Comparison of ENCODE assay signal across 2 cellular contexts in the genomic region with DNA sequence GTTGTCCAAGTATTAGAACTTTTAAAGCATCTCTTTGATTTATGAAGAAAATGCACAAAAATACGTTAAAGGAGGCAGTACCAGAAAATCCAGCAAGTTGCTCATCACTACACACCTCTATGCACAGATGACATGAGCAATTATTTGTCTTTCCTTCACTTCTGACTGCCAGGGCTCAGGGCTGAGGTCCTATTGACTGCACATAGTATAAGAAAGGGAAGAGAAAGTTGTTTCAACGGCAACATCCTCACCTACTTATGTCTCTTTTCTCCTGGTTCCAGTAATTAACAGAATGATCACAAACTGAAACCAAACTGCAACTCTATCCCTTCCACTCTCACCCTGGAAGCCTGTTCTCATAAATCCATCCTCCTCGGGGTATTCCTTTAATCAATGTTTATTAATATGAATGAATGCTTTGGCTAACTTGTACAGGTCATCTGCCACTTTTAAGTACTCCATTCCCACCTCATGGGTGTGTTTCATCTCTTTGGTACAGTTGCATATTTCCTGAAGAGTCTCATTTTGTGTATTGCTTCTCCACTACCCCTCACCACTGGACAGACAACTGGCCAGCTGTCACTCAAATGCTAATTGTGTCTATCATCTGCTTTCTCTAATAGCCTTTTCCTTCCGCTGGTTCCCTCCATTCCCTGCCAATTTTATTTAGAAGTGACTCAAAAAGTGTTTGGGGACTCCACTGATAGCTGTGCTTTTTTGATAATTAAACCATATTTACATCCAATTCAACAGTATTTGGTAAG.
TF ChIP-seq lines count a peak whose summit lies in the region.

No MANE protein-coding gene starts in this region.

TF ChIP-seq in SK-N-SH, 30 proteins besides CTCF, POLR2A, EP300 and RAD21 (continued from another document):
- TF ChIP-seq RXRA (IDR thresholded peaks at IDR 0.05; ENCODE audit: borderline replicate concordance, low read depth) (no peak), SMC3 (IDR thresholded peaks at IDR 0.05; ENCODE audit: low read depth, low read length) (no peak), ELF1 (IDR thresholded peaks at IDR 0.05) (no peak), SIN3A (IDR thresholded peaks at IDR 0.05; ENCODE audit: borderline replicate concordance, low read depth, low read length) (no peak), GATA2 (CRISPR knock-in tag; IDR thresholded peaks at IDR 0.05) (no peak), YY1 (IDR thresholded peaks at IDR 0.05; ENCODE audit: low read depth) (no peak)
- TF ChIP-seq, protein P1, sequence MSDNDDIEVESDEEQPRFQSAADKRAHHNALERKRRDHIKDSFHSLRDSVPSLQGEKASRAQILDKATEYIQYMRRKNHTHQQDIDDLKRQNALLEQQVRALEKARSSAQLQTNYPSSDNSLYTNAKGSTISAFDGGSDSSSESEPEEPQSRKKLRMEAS (IDR thresholded peaks at IDR 0.05; ENCODE audit: low read depth), result no peak

TF ChIP-seq in SK-N-SH treated with all-trans-retinoic acid at 6 μM for 48 hours, 23 proteins besides CTCF, POLR2A, EP300 and RAD21 (continued from another document):
- TF ChIP-seq, protein P2, sequence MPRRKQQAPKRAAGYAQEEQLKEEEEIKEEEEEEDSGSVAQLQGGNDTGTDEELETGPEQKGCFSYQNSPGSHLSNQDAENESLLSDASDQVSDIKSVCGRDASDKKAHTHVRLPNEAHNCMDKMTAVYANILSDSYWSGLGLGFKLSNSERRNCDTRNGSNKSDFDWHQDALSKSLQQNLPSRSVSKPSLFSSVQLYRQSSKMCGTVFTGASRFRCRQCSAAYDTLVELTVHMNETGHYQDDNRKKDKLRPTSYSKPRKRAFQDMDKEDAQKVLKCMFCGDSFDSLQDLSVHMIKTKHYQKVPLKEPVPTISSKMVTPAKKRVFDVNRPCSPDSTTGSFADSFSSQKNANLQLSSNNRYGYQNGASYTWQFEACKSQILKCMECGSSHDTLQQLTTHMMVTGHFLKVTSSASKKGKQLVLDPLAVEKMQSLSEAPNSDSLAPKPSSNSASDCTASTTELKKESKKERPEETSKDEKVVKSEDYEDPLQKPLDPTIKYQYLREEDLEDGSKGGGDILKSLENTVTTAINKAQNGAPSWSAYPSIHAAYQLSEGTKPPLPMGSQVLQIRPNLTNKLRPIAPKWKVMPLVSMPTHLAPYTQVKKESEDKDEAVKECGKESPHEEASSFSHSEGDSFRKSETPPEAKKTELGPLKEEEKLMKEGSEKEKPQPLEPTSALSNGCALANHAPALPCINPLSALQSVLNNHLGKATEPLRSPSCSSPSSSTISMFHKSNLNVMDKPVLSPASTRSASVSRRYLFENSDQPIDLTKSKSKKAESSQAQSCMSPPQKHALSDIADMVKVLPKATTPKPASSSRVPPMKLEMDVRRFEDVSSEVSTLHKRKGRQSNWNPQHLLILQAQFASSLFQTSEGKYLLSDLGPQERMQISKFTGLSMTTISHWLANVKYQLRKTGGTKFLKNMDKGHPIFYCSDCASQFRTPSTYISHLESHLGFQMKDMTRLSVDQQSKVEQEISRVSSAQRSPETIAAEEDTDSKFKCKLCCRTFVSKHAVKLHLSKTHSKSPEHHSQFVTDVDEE (CRISPR knock-in tag; IDR thresholded peaks at IDR 0.05), result no peak
- TF ChIP-seq, protein P3, sequence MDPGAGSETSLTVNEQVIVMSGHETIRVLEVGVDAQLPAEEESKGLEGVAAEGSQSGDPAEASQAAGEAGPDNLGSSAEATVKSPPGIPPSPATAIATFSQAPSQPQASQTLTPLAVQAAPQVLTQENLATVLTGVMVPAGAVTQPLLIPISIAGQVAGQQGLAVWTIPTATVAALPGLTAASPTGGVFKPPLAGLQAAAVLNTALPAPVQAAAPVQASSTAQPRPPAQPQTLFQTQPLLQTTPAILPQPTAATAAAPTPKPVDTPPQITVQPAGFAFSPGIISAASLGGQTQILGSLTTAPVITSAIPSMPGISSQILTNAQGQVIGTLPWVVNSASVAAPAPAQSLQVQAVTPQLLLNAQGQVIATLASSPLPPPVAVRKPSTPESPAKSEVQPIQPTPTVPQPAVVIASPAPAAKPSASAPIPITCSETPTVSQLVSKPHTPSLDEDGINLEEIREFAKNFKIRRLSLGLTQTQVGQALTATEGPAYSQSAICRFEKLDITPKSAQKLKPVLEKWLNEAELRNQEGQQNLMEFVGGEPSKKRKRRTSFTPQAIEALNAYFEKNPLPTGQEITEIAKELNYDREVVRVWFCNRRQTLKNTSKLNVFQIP (CRISPR knock-in tag; IDR thresholded peaks at IDR 0.05; ENCODE audit: borderline replicate concordance, low read depth), result no peak
- TF ChIP-seq PPARA (CRISPR knock-in tag; IDR thresholded peaks at IDR 0.05; ENCODE audit: borderline replicate concordance) (no peak), ZFP30 (CRISPR knock-in tag; IDR thresholded peaks at IDR 0.05) (no peak), TOX (CRISPR knock-in tag; IDR thresholded peaks at IDR 0.05; ENCODE audit: borderline replicate concordance) (no peak), ZNF70 (CRISPR knock-in tag; IDR thresholded peaks at IDR 0.05) (no peak), ZFP3 (CRISPR knock-in tag; IDR thresholded peaks at IDR 0.05) (no peak)
- TF ChIP-seq, protein P4, sequence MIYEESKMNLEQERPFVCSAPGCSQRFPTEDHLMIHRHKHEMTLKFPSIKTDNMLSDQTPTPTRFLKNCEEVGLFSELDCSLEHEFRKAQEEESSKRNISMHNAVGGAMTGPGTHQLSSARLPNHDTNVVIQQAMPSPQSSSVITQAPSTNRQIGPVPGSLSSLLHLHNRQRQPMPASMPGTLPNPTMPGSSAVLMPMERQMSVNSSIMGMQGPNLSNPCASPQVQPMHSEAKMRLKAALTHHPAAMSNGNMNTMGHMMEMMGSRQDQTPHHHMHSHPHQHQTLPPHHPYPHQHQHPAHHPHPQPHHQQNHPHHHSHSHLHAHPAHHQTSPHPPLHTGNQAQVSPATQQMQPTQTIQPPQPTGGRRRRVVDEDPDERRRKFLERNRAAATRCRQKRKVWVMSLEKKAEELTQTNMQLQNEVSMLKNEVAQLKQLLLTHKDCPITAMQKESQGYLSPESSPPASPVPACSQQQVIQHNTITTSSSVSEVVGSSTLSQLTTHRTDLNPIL (CRISPR knock-in tag; IDR thresholded peaks at IDR 0.05; ENCODE audit: low read depth), result no peak
TF ChIP-seq in SK-N-SH treated with all-trans-retinoic acid at 6 μM for 48 hours: peak in this region for 0.
